In genomic region chrX:136899206-136899605, GRCh38 we compare ENCODE assay signal across 21 cellular contexts. TPM values are rescaled to one million over a fixed set of nuclear protein-coding genes. Genes with fewer than 3 reads are reported as not detected.
DNase-seq lines count a peak whose midpoint lies in the region; ATAC-seq, FAIRE-seq and TF ChIP-seq lines count a peak whose summit lies in the region.
"Had no signal": no experiment of that assay in that cellular context is flagged by ENCODE, and none has a peak within 500 bp of the region (broad histone marks: within the 10 kb centered on the region; RNA-seq: fewer than 3 reads in every experiment).

No MANE protein-coding gene starts in this region.

- no peak overlapping the region for H3K9ac ChIP-seq in astrocyte (ENCODE audit: low read length)
- H3K9ac ChIP-seq: GM23248, KMS-11 had no signal

- peak; percentile 97 for FAIRE-seq in astrocyte (lab: Jason Lieb, UNC)
- FAIRE-seq: GM19239 had no signal

- H4K20me1 ChIP-seq in astrocyte (ENCODE audit: insufficient read depth, low read length): no peaks in the 10 kb centered on the region

- no peak overlapping the region for H3K27ac Mint-ChIP-seq in astrocyte (ENCODE audit: unreplicated experiment)
- no peak overlapping the region for H3K27ac Mint-ChIP-seq in activated CD8-positive, alpha-beta T cell treated with anti-CD3 and anti-CD28 coated beads for 36 hours
- H3K27ac Mint-ChIP-seq: CD14-positive monocyte had no signal

- H3K36me3 ChIP-seq in astrocyte (ENCODE audit: insufficient read depth, low read length) (no peaks in the 10 kb centered on the region), tibial artery (no peaks in the 10 kb centered on the region)
- H3K36me3 ChIP-seq: MG63, SJSA1 had no signal

- no peaks in the 10 kb centered on the region for H3K9me3 Mint-ChIP-seq in astrocyte (ENCODE audit: unreplicated experiment)
- H3K9me3 Mint-ChIP-seq in activated CD8-positive, alpha-beta T cell treated with anti-CD3 and anti-CD28 coated beads for 36 hours: no peaks in the 10 kb centered on the region

- no peaks in the 10 kb centered on the region for H3K4me1 Mint-ChIP-seq in astrocyte (ENCODE audit: low read depth, unreplicated experiment)
- H3K4me1 Mint-ChIP-seq in activated CD8-positive, alpha-beta T cell treated with anti-CD3 and anti-CD28 coated beads for 36 hours (ENCODE audit: low read depth): peaks cover 4% of the 10 kb centered on the region
- H3K4me1 Mint-ChIP-seq: CD14-positive monocyte had no signal

- DNase-seq in EH (ENCODE audit: low read depth): peak; percentile 18
- peak; percentile 65 for DNase-seq in LHCN-M2 (ENCODE audit: low read depth)
- no peak for DNase-seq in astrocyte (ENCODE audit: low read depth)
- DNase-seq in fibroblast of pulmonary artery (ENCODE audit: low read depth): peak; percentile 60
- no peak for DNase-seq in activated CD8-positive, alpha-beta T cell treated with anti-CD3 and anti-CD28 coated beads for 36 hours
- no peak for DNase-seq in tibial artery
- DNase-seq: ACHN, GDM1, GM23248, MG63, NCI-H1048, NCI-H1436, NCI-H1930, NCI-H446 treated with DMSO at 0.1 percent for 48 hours, NCI-H748 treated with DMSO at 0.1 percent for 48 hours had no signal

- H3K9me3 ChIP-seq in astrocyte (ENCODE audit: insufficient read depth, low read depth, low read length) (no peaks in the 10 kb centered on the region), tibial artery (no peaks in the 10 kb centered on the region)
- H3K9me3 ChIP-seq: MG63, SJSA1 had no signal

- no peak overlapping the region for H3K27ac ChIP-seq in astrocyte (ENCODE audit: low read depth, low read length)
- no peak overlapping the region for H3K27ac ChIP-seq in tibial artery
- H3K27ac ChIP-seq: GM23248, KMS-11, SJSA1 had no signal

- H2AFZ ChIP-seq in astrocyte (ENCODE audit: low read depth, low read length): no peak overlapping the region
- H2AFZ ChIP-seq: GM23248 had no signal

- TF ChIP-seq CTCF in astrocyte (IDR thresholded peaks at IDR 0.05; ENCODE audit: insufficient read depth, low read depth, low read length): no peak
- TF ChIP-seq CTCF in fibroblast of pulmonary artery (IDR thresholded peaks at IDR 0.05; ENCODE audit: low read length, missing control alignments): no peak
- no peak for TF ChIP-seq CTCF in activated CD8-positive, alpha-beta T cell treated with anti-CD3 and anti-CD28 coated beads for 36 hours (IDR thresholded peaks at IDR 0.05)
- no peak for TF ChIP-seq CTCF in tibial artery (IDR thresholded peaks at IDR 0.05)

- intact Hi-C loops in activated CD8-positive, alpha-beta T cell treated with anti-CD3 and anti-CD28 coated beads for 36 hours (cut with micrococcal nuclease): no loop called here
- intact Hi-C loops in tibial artery (cut with DNase I; ENCODE audit: low total_unique reads): no loop called here

- POLR2A ChIA-PET in activated CD8-positive, alpha-beta T cell treated with anti-CD3 and anti-CD28 coated beads for 36 hours (lab: Charles Lee): no interaction called here

- CTCF ChIA-PET in activated CD8-positive, alpha-beta T cell treated with anti-CD3 and anti-CD28 coated beads for 36 hours (lab: Charles Lee): no interaction called here

- no peak overlapping the region for H3K4me3 Mint-ChIP-seq in astrocyte (ENCODE audit: unreplicated experiment)
- no peak overlapping the region for H3K4me3 Mint-ChIP-seq in activated CD8-positive, alpha-beta T cell treated with anti-CD3 and anti-CD28 coated beads for 36 hours
- H3K4me3 Mint-ChIP-seq: CD14-positive monocyte had no signal

- H3K79me2 ChIP-seq in astrocyte (ENCODE audit: insufficient read depth, low read length): no peaks in the 10 kb centered on the region

- H3K4me2 ChIP-seq in astrocyte (ENCODE audit: low read length): no peak overlapping the region
- H3K4me2 ChIP-seq: KMS-11 had no signal

- H3K4me1 ChIP-seq in astrocyte (ENCODE audit: insufficient read depth, low read length) (no peaks in the 10 kb centered on the region), tibial artery (no peaks in the 10 kb centered on the region)
- H3K4me1 ChIP-seq: SJSA1 had no signal

- no peaks in the 10 kb centered on the region for H3K36me3 Mint-ChIP-seq in astrocyte (ENCODE audit: low read depth, unreplicated experiment)
- H3K36me3 Mint-ChIP-seq in activated CD8-positive, alpha-beta T cell treated with anti-CD3 and anti-CD28 coated beads for 36 hours (ENCODE audit: low read depth): no peaks in the 10 kb centered on the region
- H3K36me3 Mint-ChIP-seq: CD14-positive monocyte had no signal

- H3K27me3 ChIP-seq in astrocyte (ENCODE audit: insufficient read depth, low read length) (no peaks in the 10 kb centered on the region), tibial artery (no peaks in the 10 kb centered on the region)
- H3K27me3 ChIP-seq: MG63, SJSA1 had no signal

- H3K4me3 ChIP-seq in astrocyte (ENCODE audit: insufficient read depth, low read depth, low read length) (no peak overlapping the region), fibroblast of pulmonary artery (replicated peaks; ENCODE audit: low read depth, low read length) (no peak overlapping the region), tibial artery (no peak overlapping the region)
- H3K4me3 ChIP-seq: GM23248, MG63, SJSA1 had no signal

- no peak for ATAC-seq in activated CD8-positive, alpha-beta T cell treated with anti-CD3 and anti-CD28 coated beads for 36 hours
- ATAC-seq in HG02642 (IDR thresholded peaks at IDR 0.05; ENCODE audit: poor library complexity, unreplicated experiment) (no peak), HG03342 (IDR thresholded peaks at IDR 0.05; ENCODE audit: unreplicated experiment) (no peak)

- no peaks in the 10 kb centered on the region for H3K27me3 Mint-ChIP-seq in astrocyte (ENCODE audit: low read depth, unreplicated experiment)
- H3K27me3 Mint-ChIP-seq in activated CD8-positive, alpha-beta T cell treated with anti-CD3 and anti-CD28 coated beads for 36 hours: no peaks in the 10 kb centered on the region

RNA-seq across cellular contexts. Expression of gene RBMX, which starts 18.7 kb away (rescaled TPM):
- total RNA-seq in LHCN-M2 (2014; rRNA removed) (383 and 536 TPM in 2 replicates), astrocyte (120 and 133 TPM in 2 replicates)
- 121 TPM for polyA plus RNA-seq in LHCN-M2 (2012)
- total RNA-seq in activated CD8-positive, alpha-beta T cell treated with anti-CD3 and anti-CD28 coated beads for 36 hours: 100 to 1,000 TPM; 285 TPM

Comparison
In these comparisons a context has a peak if more than half of its experiments do, and no peak if none do; other contexts are left out.
1. DNase-seq: peak in EH (single experiment), LHCN-M2 (single experiment) and fibroblast of pulmonary artery (single experiment); none in astrocyte (single experiment), activated CD8-positive, alpha-beta T cell treated with anti-CD3 and anti-CD28 coated beads for 36 hours (single experiment) and tibial artery (0 of 2).